ENCODE assay signal across 9 cellular contexts in the genomic region with DNA sequence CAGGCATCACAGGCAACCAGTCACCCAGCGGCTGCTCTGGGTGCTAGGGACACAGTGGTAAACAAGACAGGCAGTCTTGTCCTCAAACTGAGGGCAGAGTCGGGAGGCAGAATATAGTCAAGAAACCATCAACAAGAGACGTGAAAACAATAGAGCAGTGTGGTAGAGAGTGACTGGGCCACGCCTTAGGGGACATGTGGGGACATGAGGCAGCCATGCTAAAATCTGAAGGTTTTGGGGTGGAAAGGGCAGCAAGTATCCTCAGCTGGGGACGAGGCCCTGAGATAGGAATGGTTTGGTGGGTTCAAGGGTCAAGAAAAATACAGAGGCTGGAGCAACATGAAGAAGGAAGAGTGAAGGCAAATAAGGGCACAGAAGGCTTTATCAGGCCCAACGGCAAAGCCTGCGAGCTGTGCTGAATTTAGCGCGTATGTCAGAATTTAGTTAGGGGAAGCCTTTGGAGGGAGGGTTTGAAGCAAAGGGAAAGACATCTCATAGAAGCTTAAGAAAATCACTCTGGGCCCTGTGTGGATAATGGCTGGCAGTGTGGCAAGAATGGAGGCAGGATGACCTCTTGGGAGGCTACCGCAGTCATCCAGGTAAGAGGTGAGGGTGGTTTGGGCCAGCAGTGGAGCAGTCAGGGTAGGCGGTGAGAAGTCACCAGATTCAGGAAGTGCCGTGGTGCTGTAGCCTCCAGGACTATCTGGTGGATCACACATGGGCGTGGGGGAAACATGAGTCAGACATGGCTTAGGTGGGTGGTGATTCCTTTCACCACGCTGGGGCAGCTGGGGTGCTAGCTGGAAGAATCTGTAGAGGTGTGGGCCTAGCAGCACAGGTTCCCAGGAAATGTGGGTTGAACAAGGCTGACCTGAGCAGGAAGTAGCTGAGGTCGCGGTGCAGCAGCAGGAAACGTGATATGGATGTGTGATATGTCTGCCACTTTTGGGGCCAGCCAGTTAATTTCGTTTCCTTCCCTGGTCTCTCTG. TPM values are rescaled to one million over a fixed set of nuclear protein-coding genes. Genes with fewer than 3 reads are reported as not detected.
DNase-seq lines count a peak whose midpoint lies in the region; ATAC-seq and TF ChIP-seq lines count a peak whose summit lies in the region.
"Had no signal": no experiment of that assay in that cellular context is flagged by ENCODE, and none has a peak within 500 bp of the region (broad histone marks: within the 10 kb centered on the region; RNA-seq: fewer than 3 reads in every experiment).

No MANE protein-coding gene starts in this region.

- H3K27me3 Mint-ChIP-seq in central memory CD8-positive, alpha-beta T cell = no peaks in the 10 kb centered on the region
- peaks cover 0 to 2% (median 0%) of the 10 kb centered on the region in 5 donors for H3K27me3 Mint-ChIP-seq in naive thymus-derived CD4-positive, alpha-beta T cell

- DNase-seq in NCI-H2107 treated with DMSO at 0.1 percent for 48 hours (lab: John Stamatoyannopoulos, UW; ENCODE audit: unreplicated experiment) (peak; percentile 32), NCI-H2107 (lab: John Stamatoyannopoulos, UW) (no peak), HK-2 (ENCODE audit: unreplicated experiment) (peak; percentile 25), stomach (peak; percentile 67), HuH-7.5 (ENCODE audit: low spot score) (no peak)
- DNase-seq in activated CD4-positive, CD25-positive, alpha-beta regulatory T cell treated with anti-CD3 and anti-CD28 coated beads, Interleukin-2, amount 50 U/mL, for 16 hours (ENCODE audit: low read depth, low spot score) = peak; percentile 71
- DNase-seq in central memory CD8-positive, alpha-beta T cell (ENCODE audit: low spot score in 2 of 2) = peak; percentile 75 to 93
- peak; percentile 56 to 92 (median 89) for DNase-seq in naive thymus-derived CD4-positive, alpha-beta T cell

- CTCF ChIA-PET in naive thymus-derived CD4-positive, alpha-beta T cell (lab: Charles Lee) = interaction anchor here (2.5 to 26.3 kb wide), 4 partner anchors 11 to 125 kb away, joined by 14 to 758 read pairs (median 104); no protein-coding TSS in a partner anchor

- no peaks in the 10 kb centered on the region for H3K9me3 Mint-ChIP-seq in central memory CD8-positive, alpha-beta T cell
- no peaks in the 10 kb centered on the region for H3K9me3 Mint-ChIP-seq in naive thymus-derived CD4-positive, alpha-beta T cell

- 68 to 72% (median 69%) methylated on average over 18 of the region's 18 CpGs for WGBS in stomach, 5 donors

- H3K36me3 Mint-ChIP-seq in central memory CD8-positive, alpha-beta T cell (ENCODE audit: insufficient read depth) = peaks cover 74% of the 10 kb centered on the region
- H3K36me3 Mint-ChIP-seq in naive thymus-derived CD4-positive, alpha-beta T cell = peaks cover 19 to 71% (median 49%) of the 10 kb centered on the region in 5 donors

- peak overlapping the region; percentile 98 for H3K27ac ChIP-seq in naive thymus-derived CD4-positive, alpha-beta T cell (ENCODE audit: low read depth, low read length)
- peak overlapping the region; percentile 70 to 84 (median 77) for H3K27ac ChIP-seq in stomach
- H3K27ac ChIP-seq: 22Rv1 had no signal

- intact Hi-C loops in naive thymus-derived CD4-positive, alpha-beta T cell (cut with micrococcal nuclease) = loop anchor here (1.0 to 10.0 kb wide), 15 partner anchors 10 to 1754 kb away; a partner anchor contains a TSS
- intact Hi-C loops in stomach (cut with DNase I; ENCODE audit: low total_unique reads) = no loop called here

- peak; percentile 64 for ATAC-seq in central memory CD8-positive, alpha-beta T cell (replicated peaks; ENCODE audit: extremely low read depth, poor library complexity, severe bottlenecking)
- peak; percentile 74 for ATAC-seq in naive thymus-derived CD4-positive, alpha-beta T cell

- H3K27me3 ChIP-seq in naive thymus-derived CD4-positive, alpha-beta T cell (ENCODE audit: control insufficient read depth in 2 of 2, insufficient read depth in 2 of 2, low read length in 2 of 2) = no peaks in the 10 kb centered on the region
- no peaks in the 10 kb centered on the region for H3K27me3 ChIP-seq in stomach

- peaks cover 0 to 14% (median 5%) of the 10 kb centered on the region in 3 experiments for H3K36me3 ChIP-seq in naive thymus-derived CD4-positive, alpha-beta T cell (ENCODE audit: control insufficient read depth in 2 of 3, insufficient read depth in 3 of 3, low read length in 3 of 3)
- H3K36me3 ChIP-seq in stomach = no peaks in the 10 kb centered on the region

- H3K27ac Mint-ChIP-seq in central memory CD8-positive, alpha-beta T cell (ENCODE audit: low read depth) = peak overlapping the region; percentile 98
- peak overlapping the region; percentile 96 to 100 (median 98) for H3K27ac Mint-ChIP-seq in naive thymus-derived CD4-positive, alpha-beta T cell

- peaks cover 69% of the 10 kb centered on the region for H3K4me1 Mint-ChIP-seq in central memory CD8-positive, alpha-beta T cell
- peaks cover 42 to 73% (median 61%) of the 10 kb centered on the region in 7 donors for H3K4me1 Mint-ChIP-seq in naive thymus-derived CD4-positive, alpha-beta T cell

- no peak for TF ChIP-seq POLR2A in stomach (IDR thresholded peaks at IDR 0.05)

- H3K9me3 ChIP-seq in naive thymus-derived CD4-positive, alpha-beta T cell (ENCODE audit: control insufficient read depth in 2 of 3, low read length in 3 of 3) = no peaks in the 10 kb centered on the region
- H3K9me3 ChIP-seq in stomach = no peaks in the 10 kb centered on the region

- H3K4me1 ChIP-seq in naive thymus-derived CD4-positive, alpha-beta T cell (ENCODE audit: control insufficient read depth in 2 of 2, insufficient read depth in 2 of 2, low read length in 2 of 2) = peaks cover 42 to 60% of the 10 kb centered on the region in 2 donors
- peaks cover 19 to 53% (median 26%) of the 10 kb centered on the region in 4 donors for H3K4me1 ChIP-seq in stomach

- POLR2A ChIA-PET in naive thymus-derived CD4-positive, alpha-beta T cell (lab: Charles Lee) = interaction anchor here (0.8 to 59.0 kb wide), 11 partner anchors 3 to 587 kb away, joined by 3 to 2344 read pairs (median 11); a partner anchor contains a TSS

- TF ChIP-seq CTCF in stomach (IDR thresholded peaks at IDR 0.05) = no peak

- TF ChIP-seq EP300 in stomach (IDR thresholded peaks at IDR 0.05) = no peak

- H3K4me3 Mint-ChIP-seq in central memory CD8-positive, alpha-beta T cell = peak overlapping the region; percentile 83
- peak overlapping the region; percentile 92 to 99 (median 95) for H3K4me3 Mint-ChIP-seq in naive thymus-derived CD4-positive, alpha-beta T cell

- H3K4me3 ChIP-seq in naive thymus-derived CD4-positive, alpha-beta T cell (ENCODE audit: low read length) = peak overlapping the region; percentile 85
- H3K4me3 ChIP-seq in stomach = peak overlapping the region; percentile 6 to 30 (median 18)

RNA-seq across cellular contexts. Expression of a gene that starts 3.0 kb away (rescaled TPM):
- 1,000 to 10,000 TPM in 3 of 5 experiments, 100 to 1,000 TPM in 2; 851 to 1,469 (median 1,230) TPM for total RNA-seq in naive thymus-derived CD4-positive, alpha-beta T cell
- 100 to 1,000 TPM; 163 to 184 TPM for polyA plus RNA-seq in naive thymus-derived CD4-positive, alpha-beta T cell
- total RNA-seq in stomach = 100 to 1,000 TPM in 1 of 5 donors, 10 to 100 TPM in 4; 23.3 to 111 (median 32.6) TPM
- polyA plus RNA-seq in stomach = 10 to 100 TPM; 35.7 to 64.9 (median 43.7) TPM

Comparison
In these comparisons a context has a peak if more than half of its experiments do, and no peak if none do; other contexts are left out.
1. DNase-seq: peak in NCI-H2107 treated with DMSO at 0.1 percent for 48 hours (single experiment), HK-2 (single experiment), activated CD4-positive, CD25-positive, alpha-beta regulatory T cell treated with anti-CD3 and anti-CD28 coated beads, Interleukin-2, amount 50 U/mL, for 16 hours (single experiment), central memory CD8-positive, alpha-beta T cell (2 of 2), naive thymus-derived CD4-positive, alpha-beta T cell (9 of 9) and stomach (single experiment); none in NCI-H2107 (single experiment) and HuH-7.5 (single experiment).
2. RNA of a gene that starts 3.0 kb away (total RNA-seq): 851 to 1,469 TPM in naive thymus-derived CD4-positive, alpha-beta T cell; 23.3 to 111 TPM in stomach; every median in the first group is over 4 times any median in the second.